In genomic region chr21:29181799-29182470, GRCh38 we compare ENCODE assay signal across 8 cellular contexts. TPM values are rescaled to one million over a fixed set of nuclear protein-coding genes. Genes with fewer than 3 reads are reported as not detected.
DNase-seq lines count a peak whose midpoint lies in the region; ATAC-seq and TF ChIP-seq lines count a peak whose summit lies in the region.

No MANE protein-coding gene starts in this region.

- DNase-seq in GM10248 (ENCODE audit: extremely low spot score), result peak; percentile 36
- peak; percentile 78 for DNase-seq in MCF 10A (ENCODE audit: unreplicated experiment)
- no peak for DNase-seq in lung (ENCODE audit: low spot score)
- DNase-seq in vagina (ENCODE audit: extremely low spot score in 2 of 2), result no peak
- DNase-seq in islet precursor cell, result no peak
- DNase-seq in Kasumi-1 (lab: John Stamatoyannopoulos, UW), result no peak

- no peak for TF ChIP-seq POLR2A in vagina (IDR thresholded peaks at IDR 0.05)

- BruUV-seq in MCF 10A (replicated peaks; lab: Mats Ljungman, UMichigan), result TSS peak; percentile 99

- intact Hi-C loops in MCF 10A (cut with micrococcal nuclease) (no loop called here), vagina (cut with DNase I) (no loop called here)

- H3K27me3 Mint-ChIP-seq in MCF 10A (ENCODE audit: insufficient read depth, unreplicated experiment), result no peaks in the 10 kb centered on the region

- H3K27ac ChIP-seq in lung (ENCODE audit: low read depth in 1 of 2, low read length in 1 of 2), result peak overlapping the region; percentile 80 to 99
- peak overlapping the region; percentile 76 for H3K27ac ChIP-seq in vagina

- ATAC-seq in HG03565 (IDR thresholded peaks at IDR 0.05; ENCODE audit: unreplicated experiment) (peak; percentile 42), lung (ENCODE audit: insufficient read depth, low FRiP score) (peak; percentile 76), GM18502 (IDR thresholded peaks at IDR 0.05; ENCODE audit: poor library complexity, unreplicated experiment) (no peak)

- TF ChIP-seq CTCF in GM10248 (IDR thresholded peaks at IDR 0.05; ENCODE audit: control extremely low read depth, extremely low read depth, low read depth, missing control alignments) (no peak), MCF 10A (IDR thresholded peaks at IDR 0.05; ENCODE audit: unreplicated experiment) (no peak), lung (IDR thresholded peaks at IDR 0.05; ENCODE audit: control extremely low read depth, extremely low read depth) (no peak), vagina (IDR thresholded peaks at IDR 0.05) (no peak)

- H3K4me3 Mint-ChIP-seq in MCF 10A (ENCODE audit: unreplicated experiment), result peak overlapping the region; percentile 82

- 28 to 49% methylated on average over 9 of the region's 9 CpGs for WGBS in lung, 2 donors

- H3K4me3 ChIP-seq in lung (no peak overlapping the region), vagina (peak overlapping the region; percentile 33 to 42)

- POLR2A ChIA-PET in GM10248 (lab: Yijun Ruan, JAX), result interaction anchor here (1.1 kb wide), 1 partner anchor 118 kb away, joined by 3 read pairs; no protein-coding TSS in a partner anchor
- POLR2A ChIA-PET in MCF 10A (lab: Yijun Ruan, JAX), result interaction anchor here (0.6 to 3.6 kb wide), 29 partner anchors 9 to 179 kb away, joined by 3 to 58 read pairs (median 6); partner anchors contain the start of genes BACH1 and CCT8

- CTCF ChIA-PET in GM10248 (lab: Yijun Ruan, JAX), result interaction anchor here (0.9 to 2.1 kb wide), 3 partner anchors 9 to 669 kb away, joined by 3 to 8 read pairs (median 3); no protein-coding TSS in a partner anchor
- CTCF ChIA-PET in MCF 10A (lab: Yijun Ruan, JAX), result interaction anchor here (0.7 to 2.8 kb wide), 9 partner anchors 11 to 154 kb away, joined by 3 to 10 read pairs (median 4); no protein-coding TSS in a partner anchor

- H3K9me3 Mint-ChIP-seq in MCF 10A (ENCODE audit: unreplicated experiment), result no peaks in the 10 kb centered on the region

- no peaks in the 10 kb centered on the region for H3K36me3 Mint-ChIP-seq in MCF 10A (ENCODE audit: insufficient read depth, unreplicated experiment)

- peak overlapping the region; percentile 99 for H3K27ac Mint-ChIP-seq in MCF 10A (ENCODE audit: low read depth, unreplicated experiment)

- H3K36me3 ChIP-seq in lung (ENCODE audit: control insufficient read depth in 2 of 2, insufficient read depth in 2 of 2, low read length in 2 of 2) (no peaks in the 10 kb centered on the region), vagina (no peaks in the 10 kb centered on the region)

- H3K4me1 Mint-ChIP-seq in MCF 10A (ENCODE audit: insufficient read depth, unreplicated experiment), result peaks cover 31% of the 10 kb centered on the region

- no peaks in the 10 kb centered on the region for H3K27me3 ChIP-seq in lung (ENCODE audit: control insufficient read depth, insufficient read depth)
- H3K27me3 ChIP-seq in vagina, result no peaks in the 10 kb centered on the region

- H3K4me1 ChIP-seq in lung (ENCODE audit: control insufficient read depth in 2 of 2, insufficient read depth in 2 of 2, low read length in 2 of 2), result peaks cover 5 to 10% of the 10 kb centered on the region in 2 donors
- H3K4me1 ChIP-seq in vagina, result peaks cover 15% of the 10 kb centered on the region

- H3K9me3 ChIP-seq in lung (ENCODE audit: control insufficient read depth in 2 of 2, insufficient read depth in 1 of 2, low read length in 1 of 2) (no peaks in the 10 kb centered on the region), vagina (no peaks in the 10 kb centered on the region)

RNA-seq across cellular contexts. Expression of gene MAP3K7CL, which starts 51.5 kb away (rescaled TPM):
- total RNA-seq in MCF 10A (2022) (4.9 and 6.3 TPM in 2 replicates), lung (1 to 10 TPM; 7.8 to 8.7 TPM), vagina (6.9 TPM)
- polyA plus RNA-seq in lung, result 10 to 100 TPM in 1 of 2 donors, 1 to 10 TPM in 1; 5.6 to 15.1 TPM

Comparison
In these comparisons a context has a peak if more than half of its experiments do, and no peak if none do; other contexts are left out.
1. DNase-seq: peak in GM10248 (single experiment) and MCF 10A (single experiment); none in lung (single experiment), vagina (0 of 2), islet precursor cell (single experiment) and Kasumi-1 (0 of 2).